Comparison of ENCODE assay signal across 8 cellular contexts in genomic region chr2:13443554-13444261, GRCh38.
DNase-seq lines count a peak whose midpoint lies in the region; ATAC-seq, FAIRE-seq and TF ChIP-seq lines count a peak whose summit lies in the region.
"Not testable (repeated sequence)": the region's sequence is repeated elsewhere in the genome, so short reads cannot be mapped to it uniquely, and the experiment has no call there.

No MANE protein-coding gene starts in this region.

- H3K27ac ChIP-seq in GM23338 (ENCODE audit: low read depth); WERI-Rb-1: not testable (repeated sequence)

- not testable (repeated sequence) for H3K36me3 Mint-ChIP-seq in GM23338 (ENCODE audit: low read depth)

- not testable (repeated sequence) for H3K9me3 ChIP-seq in WERI-Rb-1 (ENCODE audit: severe bottlenecking)

- not testable (repeated sequence) for H3K36me3 ChIP-seq in GM23338 (ENCODE audit: insufficient read depth); WERI-Rb-1

- H4K20me1 ChIP-seq in GM23338 (replicated peaks; ENCODE audit: insufficient read depth): not testable (repeated sequence)

- not testable (repeated sequence) for H3K27ac Mint-ChIP-seq in GM23338

- H3K9me3 Mint-ChIP-seq in GM23338: not testable (repeated sequence)

- peak overlapping the region; percentile 22; the same call in 1 of the 2 replicates for H3K4me2 ChIP-seq in GM23338

- H3K9me2 ChIP-seq in GM23338 (ENCODE audit: insufficient read depth): not testable (repeated sequence)

- not testable (repeated sequence) for H3K27me3 ChIP-seq in GM23338 (ENCODE audit: insufficient read depth); WERI-Rb-1 (ENCODE audit: insufficient read depth, low read depth, severe bottlenecking)

- H3K4me3 Mint-ChIP-seq in GM23338: not testable (repeated sequence)

- peak; percentile 89 for ATAC-seq in GM23338
- peak; percentile 58 for ATAC-seq in HG02870 (IDR thresholded peaks at IDR 0.05; ENCODE audit: unreplicated experiment)
- peak; percentile 92 for ATAC-seq in HG03442 (IDR thresholded peaks at IDR 0.05; ENCODE audit: unreplicated experiment)

- not testable (repeated sequence) for H3K79me2 ChIP-seq in GM23338 (replicated peaks; ENCODE audit: insufficient read depth)

- not testable (repeated sequence) for H3K4me3 ChIP-seq in GM23338; WERI-Rb-1 (ENCODE audit: low read depth, low read length)

- H3K4me1 ChIP-seq in GM23338 (ENCODE audit: insufficient read depth): not testable (repeated sequence)

- H3K4me1 Mint-ChIP-seq in GM23338: peaks cover 14% of the 10 kb centered on the region; the same call in 2 of the 3 replicates

- not testable (repeated sequence) for H3F3A ChIP-seq in GM23338 (replicated peaks; ENCODE audit: low read depth)

- FAIRE-seq in GM18507 (lab: Jason Lieb, UNC) (peak; percentile 60), frontal cortex (lab: Jason Lieb, UNC) (peak; percentile 55)

- H3K27me3 Mint-ChIP-seq in GM23338 (ENCODE audit: insufficient read depth, low read depth, poor library complexity): not testable (repeated sequence)

- DNase-seq in D341Med (ENCODE audit: low spot score): peak; percentile 28
- not testable (repeated sequence) for DNase-seq in GM18507 (ENCODE audit: extremely low spot score, insufficient read length, low read depth); frontal cortex (ENCODE audit: low spot score in 2 of 2)
- DNase-seq in GM23338 (ENCODE audit: low spot score): peak; percentile 6
- DNase-seq in NCI-H82 (lab: John Stamatoyannopoulos, UW): peak; percentile 94
- DNase-seq in WERI-Rb-1: peak; percentile 23

- not testable (repeated sequence) for H2AFZ ChIP-seq in GM23338

- peak in 1 of 2 experiments; percentile 34; a peak in 2 of 4 replicates for TF ChIP-seq CTCF in GM23338 (conservative IDR thresholded peaks at IDR 0.05; ENCODE audit: low read depth in 2 of 2)
- TF ChIP-seq CTCF in WERI-Rb-1 (IDR thresholded peaks at IDR 0.05; ENCODE audit: low read depth, low read length): not testable (repeated sequence)

TF ChIP-seq in GM23338, 12 proteins besides CTCF, POLR2A, EP300 and RAD21:
- 0 out of 2 replicates have a peak, but pooled peaks have one; percentile 29 for TF ChIP-seq NANOG (IDR thresholded peaks at IDR 0.05; ENCODE audit: borderline replicate concordance)
